In the genomic region with DNA sequence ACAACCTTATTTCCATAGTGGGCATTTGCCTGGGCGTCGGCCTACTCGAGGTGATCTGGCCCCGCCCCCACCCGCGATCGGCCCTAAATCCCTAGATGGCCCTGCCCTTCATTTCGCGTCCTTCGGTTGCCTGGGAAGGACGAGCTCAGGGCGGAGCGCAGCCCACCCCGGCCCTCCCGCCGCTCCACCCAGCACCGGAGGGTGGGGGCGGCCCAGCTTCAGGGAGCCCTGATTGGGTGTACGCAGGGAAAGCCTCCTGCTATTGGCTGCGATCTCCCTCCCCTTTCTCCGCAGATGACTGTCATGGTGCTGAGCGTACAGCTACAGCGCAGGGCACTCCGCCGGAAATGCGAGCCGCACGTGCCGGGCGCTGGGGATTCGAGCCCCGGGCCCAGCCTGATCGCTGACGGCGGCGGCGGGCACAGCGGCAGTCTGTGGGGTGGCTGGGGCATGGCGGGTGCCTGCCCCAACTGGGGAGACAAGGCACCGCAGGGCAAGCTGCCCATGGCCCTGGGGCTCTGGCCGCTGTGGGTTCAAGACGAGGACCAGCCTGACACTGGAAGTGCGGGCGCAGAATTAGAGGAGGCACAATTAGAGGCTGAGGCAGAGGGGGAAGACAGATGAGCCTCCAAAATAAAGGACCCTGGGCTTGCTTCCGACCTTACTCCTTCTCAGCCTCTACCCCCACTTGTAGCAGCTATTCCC, we compare ENCODE assay signal across 8 cellular contexts. TPM values are rescaled to one million over a fixed set of nuclear protein-coding genes. Genes with fewer than 3 reads are reported as not detected.
DNase-seq lines count a peak whose midpoint lies in the region; ATAC-seq lines count a peak whose summit lies in the region.

No MANE protein-coding gene starts in this region.

- ATAC-seq in esophagus mucosa (peak; percentile 85), HG02885 (IDR thresholded peaks at IDR 0.05; ENCODE audit: poor library complexity, unreplicated experiment) (no peak)

- DNase-seq in EL (peak; percentile 56), NCI-H82 treated with DMSO at 0.1 percent for 48 hours (lab: John Stamatoyannopoulos, UW; ENCODE audit: unreplicated experiment) (peak; percentile 86), mesenteric fat pad (ENCODE audit: low spot score) (peak; percentile 92), ureter (ENCODE audit: low spot score) (peak; percentile 90), SHP77 treated with DMSO at 0.1 percent for 48 hours (lab: John Stamatoyannopoulos, UW) (no peak), activated T-cell treated with anti-CD3 and anti-CD28 coated beads for 4 hours (no peak)

RNA-seq across cellular contexts. Expression of gene CD37, which starts 4.3 kb away (rescaled TPM):
- total RNA-seq in esophagus mucosa, result 3.5 TPM
- 32.1 TPM for total RNA-seq in mesenteric fat pad
- total RNA-seq in ureter, result 11.0 TPM

RNA-seq across cellular contexts. Expression of gene SLC6A16, which starts 14.5 kb away (rescaled TPM):
- 0.48 TPM for total RNA-seq in esophagus mucosa
- 3.1 TPM for total RNA-seq in mesenteric fat pad
- 2.2 TPM for total RNA-seq in ureter

RNA-seq across cellular contexts. Expression of gene TEAD2, which starts 22.7 kb away (rescaled TPM):
- total RNA-seq in esophagus mucosa (8.0 TPM), mesenteric fat pad (48.3 TPM), ureter (22.9 TPM)

RNA-seq across cellular contexts. Expression of gene DKKL1, which starts 24.2 kb away (rescaled TPM):
- total RNA-seq in esophagus mucosa, result 0.24 TPM
- not detected for total RNA-seq in mesenteric fat pad
- total RNA-seq in ureter, result 0.62 TPM

RNA-seq across cellular contexts. Expression of gene KASH5, which starts 48.5 kb away (rescaled TPM):
- total RNA-seq in esophagus mucosa (not detected), mesenteric fat pad (not detected), ureter (not detected)

Comparison
In these comparisons a context has a peak if more than half of its experiments do, and no peak if none do; other contexts are left out.
1. DNase-seq: peak in EL (single experiment), NCI-H82 treated with DMSO at 0.1 percent for 48 hours (single experiment), mesenteric fat pad (single experiment) and ureter (single experiment); none in SHP77 treated with DMSO at 0.1 percent for 48 hours (single experiment) and activated T-cell treated with anti-CD3 and anti-CD28 coated beads for 4 hours (single experiment).